ENCODE assay signal across 8 cellular contexts in genomic region chr10:118754556-118755423, GRCh38. TPM values are rescaled to one million over a fixed set of nuclear protein-coding genes. Genes with fewer than 3 reads are reported as not detected.
DNase-seq lines count a peak whose midpoint lies in the region; ATAC-seq and TF ChIP-seq lines count a peak whose summit lies in the region.

Gene CACUL1 (minus strand): TSS chr10:118754970. CDS start chr10:118754762, 208 bp downstream.

- H3K9me2 ChIP-seq in DOHH2 (replicated peaks; ENCODE audit: control insufficient read depth, low read length) (no peaks in the 10 kb centered on the region), GM23338 (ENCODE audit: insufficient read depth) (no peaks in the 10 kb centered on the region)

- H3K4me1 ChIP-seq in DOHH2 (ENCODE audit: control insufficient read depth, low read length) = peaks cover 37% of the 10 kb centered on the region
- peaks cover 11% of the 10 kb centered on the region for H3K4me1 ChIP-seq in GM23338 (ENCODE audit: insufficient read depth)
- H3K4me1 ChIP-seq in fibroblast of lung (ENCODE audit: control insufficient read depth, extremely low read depth, insufficient read depth, low read length) = no peaks in the 10 kb centered on the region
- peaks cover 17 to 24% of the 10 kb centered on the region in 2 donors for H3K4me1 ChIP-seq in naive thymus-derived CD4-positive, alpha-beta T cell (ENCODE audit: control insufficient read depth in 2 of 2, insufficient read depth in 2 of 2, low read length in 2 of 2)

- no peaks in the 10 kb centered on the region for H3K9me3 ChIP-seq in DOHH2 (ENCODE audit: control insufficient read depth, insufficient read depth, low read length)
- H3K9me3 ChIP-seq in fibroblast of lung (ENCODE audit: control insufficient read depth, insufficient read depth, low read depth, low read length) = no peaks in the 10 kb centered on the region
- no peaks in the 10 kb centered on the region for H3K9me3 ChIP-seq in naive thymus-derived CD4-positive, alpha-beta T cell (ENCODE audit: control insufficient read depth in 2 of 3, low read length in 3 of 3)

- peaks cover 19% of the 10 kb centered on the region for H3K27me3 Mint-ChIP-seq in GM23338 (ENCODE audit: insufficient read depth, low read depth, poor library complexity)
- H3K27me3 Mint-ChIP-seq in naive thymus-derived CD4-positive, alpha-beta T cell = peaks cover 0 to 19% (median 0%) of the 10 kb centered on the region in 5 donors
- H3K27me3 Mint-ChIP-seq in stimulated activated naive B cell treated with anti-CD40 and anti-IgM and Interleukin-4, amounts not matched to agents 10 μg/mL and 1 μg/mL and 100 μg/mL, for 72 hours = peaks cover 4 to 5% of the 10 kb centered on the region in 2 donors

- H3K9ac ChIP-seq in fibroblast of lung (ENCODE audit: insufficient read depth, low read length) = peak within 1 kb of the TSS; percentile 94

- H3F3A ChIP-seq in DOHH2 (ENCODE audit: control insufficient read depth, insufficient read depth) (peaks cover 6% of the 10 kb centered on the region; the same call in 1 of the 2 replicates), GM23338 (replicated peaks; ENCODE audit: low read depth) (no peaks in the 10 kb centered on the region)

- POLR2A ChIA-PET in naive thymus-derived CD4-positive, alpha-beta T cell (lab: Charles Lee) = interaction anchor here (0.7 to 2.0 kb wide), 12 partner anchors 15 to 1118 kb away, joined by 3 to 12 read pairs (median 4); partner anchors contain the start of genes MCMBP and RAB11FIP2

- 0 out of 3 replicates have a peak, but pooled peaks cover 4% of the 10 kb centered on the region for H3K9me3 Mint-ChIP-seq in GM23338
- peaks cover 0 to 5% (median 0%) of the 10 kb centered on the region in 11 donors for H3K9me3 Mint-ChIP-seq in naive thymus-derived CD4-positive, alpha-beta T cell
- H3K9me3 Mint-ChIP-seq in stimulated activated naive B cell treated with anti-CD40 and anti-IgM and Interleukin-4, amounts not matched to agents 10 μg/mL and 1 μg/mL and 100 μg/mL, for 72 hours = no peaks in the 10 kb centered on the region

- TF ChIP-seq CTCF in DOHH2 (IDR thresholded peaks at IDR 0.05; ENCODE audit: low read depth, low read length, poor library complexity, severe bottlenecking) = no peak
- TF ChIP-seq CTCF in GM23338 (conservative IDR thresholded peaks at IDR 0.05; ENCODE audit: low read depth in 2 of 2) = 0 out of 4 replicates have a peak, but pooled peaks of 1 of the 2 experiments have one; percentile 1
- TF ChIP-seq CTCF in fibroblast of lung (conservative IDR thresholded peaks at IDR 0.05 in 1 of 2, IDR thresholded peaks at IDR 0.05 in 1 of 2; ENCODE audit: low read depth in 1 of 2, low read length in 2 of 2) = no peak

- H4K20me1 ChIP-seq in DOHH2 (ENCODE audit: control insufficient read depth, insufficient read depth, low read depth, low read length) = peaks cover 13% of the 10 kb centered on the region; the same call in 1 of the 2 replicates
- peaks cover 28% of the 10 kb centered on the region for H4K20me1 ChIP-seq in GM23338 (replicated peaks; ENCODE audit: insufficient read depth)
- peaks cover 5% of the 10 kb centered on the region for H4K20me1 ChIP-seq in fibroblast of lung (ENCODE audit: control insufficient read depth, extremely low read depth, insufficient read depth, low read length)

- peak within 1 kb of the TSS; percentile 99 for H3K4me3 ChIP-seq in DOHH2 (ENCODE audit: low read length)
- H3K4me3 ChIP-seq in GM23338 = peak within 1 kb of the TSS; percentile 70
- peak within 1 kb of the TSS; percentile 92 to 99 (median 94) for H3K4me3 ChIP-seq in fibroblast of lung (replicated peaks in 1 of 4; ENCODE audit: control extremely low read depth in 1 of 4, insufficient read depth in 1 of 4, low read depth in 3 of 4, low read length in 4 of 4)
- peak within 1 kb of the TSS; percentile 92 for H3K4me3 ChIP-seq in naive thymus-derived CD4-positive, alpha-beta T cell (ENCODE audit: low read length)

- CTCF ChIA-PET in naive thymus-derived CD4-positive, alpha-beta T cell (lab: Charles Lee) = interaction anchor here (0.8 to 1.5 kb wide), 5 partner anchors 15 to 188 kb away, joined by 3 to 5 read pairs (median 4); no protein-coding TSS in a partner anchor

- H3K27ac ChIP-seq in DOHH2 (ENCODE audit: low read depth, low read length) (peak within 1 kb of the TSS; percentile 86), GM23338 (ENCODE audit: low read depth) (peak within 1 kb of the TSS; percentile 94), fibroblast of lung (ENCODE audit: insufficient read depth, low read length) (peak within 1 kb of the TSS; percentile 83)
- peak within 1 kb of the TSS; percentile 80 for H3K27ac ChIP-seq in naive thymus-derived CD4-positive, alpha-beta T cell (ENCODE audit: low read depth, low read length)

- peaks cover 12% of the 10 kb centered on the region for H3K4me1 Mint-ChIP-seq in GM23338
- H3K4me1 Mint-ChIP-seq in naive thymus-derived CD4-positive, alpha-beta T cell = peaks cover 25 to 49% (median 41%) of the 10 kb centered on the region in 7 donors
- peaks cover 24 to 47% of the 10 kb centered on the region in 2 donors for H3K4me1 Mint-ChIP-seq in stimulated activated naive B cell treated with anti-CD40 and anti-IgM and Interleukin-4, amounts not matched to agents 10 μg/mL and 1 μg/mL and 100 μg/mL, for 72 hours

- peaks cover 49% of the 10 kb centered on the region for H3K79me2 ChIP-seq in DOHH2 (ENCODE audit: control insufficient read depth, low read length)
- peaks cover 46% of the 10 kb centered on the region for H3K79me2 ChIP-seq in GM23338 (replicated peaks; ENCODE audit: insufficient read depth)
- H3K79me2 ChIP-seq in fibroblast of lung (ENCODE audit: control insufficient read depth, insufficient read depth, low read length) = peaks cover 47% of the 10 kb centered on the region

- DNase-seq in GM23338 (ENCODE audit: low spot score) = peak; percentile 100
- DNase-seq in LHCN-M2 (ENCODE audit: low read depth) = peak; percentile 99
- DNase-seq in RPMI8226 = peak; percentile 98
- peak; percentile 99 to 100 for DNase-seq in activated T-helper 1 cell treated with anti-CD3 and anti-CD28 coated beads, Interleukin-2, amount 50 U/mL, for 16 hours (ENCODE audit: low read depth in 1 of 2, low spot score in 1 of 2)
- DNase-seq in fibroblast of lung (ENCODE audit: low read depth in 2 of 2) = peak; percentile 100
- peak; percentile 99 to 100 (median 100) for DNase-seq in naive thymus-derived CD4-positive, alpha-beta T cell
- DNase-seq in stimulated activated naive B cell treated with anti-CD40 and anti-IgM and Interleukin-4, amounts not matched to agents 10 μg/mL and 1 μg/mL and 100 μg/mL, for 72 hours = peak; percentile 100

- ATAC-seq in GM23338 = peak; percentile 91
- peak; percentile 99 for ATAC-seq in naive thymus-derived CD4-positive, alpha-beta T cell
- peak; percentile 96 to 97 for ATAC-seq in stimulated activated naive B cell treated with anti-CD40 and anti-IgM and Interleukin-4, amounts not matched to agents 10 μg/mL and 1 μg/mL and 100 μg/mL, for 72 hours (replicated peaks)

- H3K36me3 ChIP-seq in DOHH2 (ENCODE audit: control insufficient read depth, low read length) = peaks cover 21% of the 10 kb centered on the region
- H3K36me3 ChIP-seq in GM23338 (ENCODE audit: insufficient read depth) = no peaks in the 10 kb centered on the region
- no peaks in the 10 kb centered on the region for H3K36me3 ChIP-seq in fibroblast of lung (ENCODE audit: control insufficient read depth, insufficient read depth, low read length)
- H3K36me3 ChIP-seq in naive thymus-derived CD4-positive, alpha-beta T cell (ENCODE audit: control insufficient read depth in 2 of 3, insufficient read depth in 3 of 3, low read length in 3 of 3) = peaks cover 0 to 10% (median 0%) of the 10 kb centered on the region in 3 experiments

- peaks cover 7% of the 10 kb centered on the region; the same call in 1 of the 3 replicates for H3K36me3 Mint-ChIP-seq in GM23338 (ENCODE audit: low read depth)
- peaks cover 0 to 7% (median 5%) of the 10 kb centered on the region in 5 donors for H3K36me3 Mint-ChIP-seq in naive thymus-derived CD4-positive, alpha-beta T cell
- peaks cover 0 to 4% of the 10 kb centered on the region in 2 donors for H3K36me3 Mint-ChIP-seq in stimulated activated naive B cell treated with anti-CD40 and anti-IgM and Interleukin-4, amounts not matched to agents 10 μg/mL and 1 μg/mL and 100 μg/mL, for 72 hours

- H3K27me3 ChIP-seq in DOHH2 (ENCODE audit: control insufficient read depth, low read length) = no peaks in the 10 kb centered on the region
- peaks cover 7% of the 10 kb centered on the region; the same call in 1 of the 2 replicates for H3K27me3 ChIP-seq in GM23338 (ENCODE audit: insufficient read depth)
- H3K27me3 ChIP-seq in fibroblast of lung (ENCODE audit: control insufficient read depth, insufficient read depth, low read length) = no peaks in the 10 kb centered on the region
- no peaks in the 10 kb centered on the region for H3K27me3 ChIP-seq in naive thymus-derived CD4-positive, alpha-beta T cell (ENCODE audit: control insufficient read depth in 2 of 2, insufficient read depth in 2 of 2, low read length in 2 of 2)

- peak within 1 kb of the TSS; percentile 90; the same call in 1 of the 2 replicates for H2AFZ ChIP-seq in GM23338
- H2AFZ ChIP-seq in fibroblast of lung (ENCODE audit: low read length) = peak within 1 kb of the TSS; percentile 90

- intact Hi-C loops in naive thymus-derived CD4-positive, alpha-beta T cell (cut with micrococcal nuclease) = loop anchor here (1.0 to 10.0 kb wide), 21 partner anchors 22 to 1380 kb away; partner anchors contain the start of genes BAG3 (in 2 of the 2), FAM204A (in 2 of the 2), MCMBP (in 2 of the 2) and PDZD8 (in 2 of the 2)

- peak within 1 kb of the TSS; percentile 98 for H3K4me3 Mint-ChIP-seq in GM23338
- peak within 1 kb of the TSS; percentile 92 to 98 (median 95) for H3K4me3 Mint-ChIP-seq in naive thymus-derived CD4-positive, alpha-beta T cell
- peak within 1 kb of the TSS; percentile 94 to 98 for H3K4me3 Mint-ChIP-seq in stimulated activated naive B cell treated with anti-CD40 and anti-IgM and Interleukin-4, amounts not matched to agents 10 μg/mL and 1 μg/mL and 100 μg/mL, for 72 hours

- H3K27ac Mint-ChIP-seq in GM23338 = peak within 1 kb of the TSS; percentile 99
- H3K27ac Mint-ChIP-seq in naive thymus-derived CD4-positive, alpha-beta T cell = peak within 1 kb of the TSS; percentile 86 to 96 (median 92)
- H3K27ac Mint-ChIP-seq in stimulated activated naive B cell treated with anti-CD40 and anti-IgM and Interleukin-4, amounts not matched to agents 10 μg/mL and 1 μg/mL and 100 μg/mL, for 72 hours = peak within 1 kb of the TSS; percentile 95

- H3K4me2 ChIP-seq in DOHH2 (ENCODE audit: low read length) (peak within 1 kb of the TSS; percentile 96), GM23338 (peak within 1 kb of the TSS; percentile 91), fibroblast of lung (ENCODE audit: extremely low read depth, insufficient read depth, low read length) (peak within 1 kb of the TSS; percentile 99)

RNA-seq across cellular contexts. Expression of gene CACUL1, which starts in this region (rescaled TPM):
- total RNA-seq in GM23338 (2014; rRNA removed; shearing (Covaris generic)) = 31.3 and 46.4 TPM in 2 replicates
- 47.2 and 59.4 TPM in 2 replicates for polyA plus RNA-seq in GM23338 (2016; fragmentation: Nextera tagmentation; extraction: Ambion mirVana)
- 21.3 and 24.8 TPM in 2 replicates for total RNA-seq in LHCN-M2 (2014; rRNA removed)
- polyA plus RNA-seq in LHCN-M2 (2012) = 7.7 TPM
- total RNA-seq in fibroblast of lung = 21.3 and 25.3 TPM in 2 replicates
- 12.0 and 15.7 TPM in 2 replicates for polyA plus RNA-seq in fibroblast of lung
- 12.9 and 15.7 TPM in 2 replicates for polyA plus RNA-seq in fibroblast of lung (2012)
- 4.6 and 11.0 TPM in 2 replicates for polyA minus RNA-seq in fibroblast of lung (ENCODE audit: low replicate concordance)
- 10 to 100 TPM; 28.0 to 66.6 (median 34.3) TPM for total RNA-seq in naive thymus-derived CD4-positive, alpha-beta T cell
- polyA plus RNA-seq in naive thymus-derived CD4-positive, alpha-beta T cell = 10 to 100 TPM; 20.0 to 24.1 TPM

Comparison
In these comparisons a context has a peak if more than half of its experiments do, and no peak if none do; other contexts are left out.
1. Peak in every context shown above with its lines: DNase-seq, ATAC-seq, H3K4me3 ChIP-seq and H3K27ac ChIP-seq.